Comparison of ENCODE assay signal across 22 cellular contexts in the genomic region with DNA sequence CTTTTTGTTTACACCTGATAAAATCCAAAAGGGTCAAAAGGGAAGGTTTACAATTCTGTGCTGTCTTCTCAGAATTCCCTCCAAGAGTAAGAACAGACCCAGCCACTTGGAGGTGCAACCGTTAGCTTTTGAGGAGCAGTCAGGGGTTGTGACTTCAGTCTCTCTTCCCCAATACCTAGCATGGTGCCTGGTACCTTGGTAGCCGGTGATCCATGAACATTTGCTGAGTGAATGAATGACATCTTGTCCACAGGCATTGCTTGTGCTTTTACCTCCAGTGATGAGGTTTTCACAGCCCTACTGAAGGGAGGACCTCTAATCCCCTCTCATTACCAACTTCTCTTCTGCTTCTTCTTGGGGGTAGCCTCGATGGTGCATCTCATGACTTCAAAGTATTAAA. TPM values are rescaled to one million over a fixed set of nuclear protein-coding genes. Genes with fewer than 3 reads are reported as not detected.
DNase-seq lines count a peak whose midpoint lies in the region; ATAC-seq, FAIRE-seq and TF ChIP-seq lines count a peak whose summit lies in the region.
"Had no signal": no experiment of that assay in that cellular context is flagged by ENCODE, and none has a peak within 500 bp of the region (broad histone marks: within the 10 kb centered on the region; RNA-seq: fewer than 3 reads in every experiment).

No MANE protein-coding gene starts in this region.

- no peak for TF ChIP-seq POLR2A in GM12878 (IDR thresholded peaks at IDR 0.05; ENCODE audit: low read depth, low read length)

- CTCF ChIA-PET in T-cell (lab: Charles Lee): interaction anchor here (0.6 to 2.2 kb wide), 6 partner anchors 9 to 129 kb away, joined by 3 to 14 read pairs (median 4); no protein-coding TSS in a partner anchor
- CTCF ChIA-PET in GM12878 (lab: Yijun Ruan, JAX): interaction anchor here (0.6 to 4.2 kb wide), 12 partner anchors 8 to 185 kb away, joined by 3 to 22 read pairs (median 6); a partner anchor contains a TSS

- H3K27me3 ChIP-seq in GM12878 (replicated peaks in 1 of 2; ENCODE audit: control insufficient read depth in 2 of 2, insufficient read depth in 2 of 2, low read length in 1 of 2) (no peaks in the 10 kb centered on the region), thymus (ENCODE audit: control insufficient read depth, insufficient read depth) (no peaks in the 10 kb centered on the region)

- POLR2A ChIA-PET in T-cell (lab: Charles Lee) (interaction anchor here in 1 of 2 donors (0.6 to 1.3 kb wide), 2 partner anchors 11 to 1417 kb away, joined by 3 to 7 read pairs; a partner anchor contains a TSS), GM12878 (lab: Charles Lee) (interaction anchor here (0.5 to 2.4 kb wide), 6 partner anchors 8 to 128 kb away, joined by 3 to 21 read pairs (median 8); a partner anchor contains a TSS)

- RAD21 ChIA-PET in GM12878 (lab: Charles Lee; ENCODE audit: unreplicated experiment): interaction anchor here (0.7 to 5.1 kb wide), 7 partner anchors 10 to 178 kb away, joined by 3 to 69 read pairs (median 7); a partner anchor contains a TSS

- no peaks in the 10 kb centered on the region for H3K9me3 ChIP-seq in GM12878 (replicated peaks; ENCODE audit: control insufficient read depth, insufficient read depth, low read length)
- no peaks in the 10 kb centered on the region for H3K9me3 ChIP-seq in thymus (ENCODE audit: control insufficient read depth)
- H3K9me3 ChIP-seq: adrenal gland, transverse colon had no signal

- no peaks in the 10 kb centered on the region for H3K27me3 Mint-ChIP-seq in stimulated activated naive CD8-positive, alpha-beta T cell treated with anti-CD3 and anti-CD28 coated beads, Interleukin-15, Interleukin-2, amounts not matched to agents 100 ng/mL and 50 ng/mL, for 24 hours
- no peaks in the 10 kb centered on the region for H3K27me3 Mint-ChIP-seq in T-cell

- intact Hi-C loops in GM12878 (cut with micrococcal nuclease; ENCODE audit: unreplicated experiment) (no loop called here), left ventricle myocardium superior (cut with micrococcal nuclease) (no loop called here)

- H3K4me3 ChIP-seq in GM12878: no peak overlapping the region
- H3K4me3 ChIP-seq in thymus (ENCODE audit: low read length): peak overlapping the region; percentile 6
- H3K4me3 ChIP-seq: adrenal gland, GM23338, transverse colon had no signal

- no peaks in the 10 kb centered on the region for H3K9me3 Mint-ChIP-seq in stimulated activated naive CD8-positive, alpha-beta T cell treated with anti-CD3 and anti-CD28 coated beads, Interleukin-15, Interleukin-2, amounts not matched to agents 100 ng/mL and 50 ng/mL, for 24 hours
- H3K9me3 Mint-ChIP-seq in T-cell: no peaks in the 10 kb centered on the region

- H3K4me1 Mint-ChIP-seq in stimulated activated naive CD8-positive, alpha-beta T cell treated with anti-CD3 and anti-CD28 coated beads, Interleukin-15, Interleukin-2, amounts not matched to agents 100 ng/mL and 50 ng/mL, for 24 hours (ENCODE audit: low read depth): peaks cover 84% of the 10 kb centered on the region
- H3K4me1 Mint-ChIP-seq in T-cell: peaks cover 64 to 72% (median 70%) of the 10 kb centered on the region in 3 donors

- H2AFZ ChIP-seq in GM12878 (ENCODE audit: control insufficient read depth, low read depth, low read length): no peak overlapping the region

- no peak overlapping the region for H3K9ac ChIP-seq in GM12878 (ENCODE audit: control insufficient read depth, insufficient read depth, low read length)

- no peak for DNase-seq in stimulated activated naive CD8-positive, alpha-beta T cell treated with anti-CD3 and anti-CD28 coated beads, Interleukin-15, Interleukin-2, amounts not matched to agents 100 U/mL and 50 U/mL, for 24 hours
- no peak for DNase-seq in T-cell
- no peak for DNase-seq in GM12878 (ENCODE audit: low read depth, low spot score)
- DNase-seq in left ventricle myocardium superior: no peak
- no peak for DNase-seq in NK-92 treated with Interleukin-12 subunit alpha and Interleukin-12 subunit beta, amount 100 ng/mL, for 24 hours (lab: John Stamatoyannopoulos, UW)
- DNase-seq: adrenal gland, brain microvascular endothelial cell, DMS79 treated with DMSO at 0.1 percent for 48 hours, kidney glomerular epithelial cell, NCI-H1105, NCI-H2081, NCI-H345, NCI-H82, PC-3, SHP77, transverse colon had no signal

- no peak for FAIRE-seq in GM12878 (lab: Jason Lieb, UNC)
- FAIRE-seq: colon had no signal

- H3K4me3 Mint-ChIP-seq in stimulated activated naive CD8-positive, alpha-beta T cell treated with anti-CD3 and anti-CD28 coated beads, Interleukin-15, Interleukin-2, amounts not matched to agents 100 ng/mL and 50 ng/mL, for 24 hours: peak overlapping the region; percentile 59
- H3K4me3 Mint-ChIP-seq in T-cell: no peak overlapping the region
- H3K4me3 Mint-ChIP-seq: GM23338 had no signal

- SMC1A ChIA-PET in GM12878 (lab: Charles Lee; ENCODE audit: uncharacterized antibody, unreplicated experiment): interaction anchor here (0.6 to 2.9 kb wide), 13 partner anchors 10 to 164 kb away, joined by 3 to 41 read pairs (median 6); a partner anchor contains a TSS

- H3K36me3 ChIP-seq in GM12878 (ENCODE audit: control insufficient read depth in 2 of 2, insufficient read depth in 2 of 2, low read length in 1 of 2) (peaks cover 0 to 8% of the 10 kb centered on the region in 2 experiments; a peak in 2 of 4 replicates), thymus (ENCODE audit: control insufficient read depth, insufficient read depth) (peaks cover 16% of the 10 kb centered on the region)
- H3K36me3 ChIP-seq: adrenal gland, brain microvascular endothelial cell, transverse colon had no signal

- H3K27ac ChIP-seq in GM12878 (ENCODE audit: control insufficient read depth, insufficient read depth): no peak overlapping the region
- H3K27ac ChIP-seq in thymus (ENCODE audit: low read depth): no peak overlapping the region
- H3K27ac ChIP-seq: adrenal gland, brain microvascular endothelial cell, transverse colon had no signal

- no peak for TF ChIP-seq EP300 in GM12878 (IDR thresholded peaks at IDR 0.05; ENCODE audit: borderline replicate concordance in 1 of 2, control insufficient read depth in 1 of 2, low read depth in 2 of 2, low read length in 2 of 2)

- H3K4me2 ChIP-seq in GM12878 (ENCODE audit: control insufficient read depth, insufficient read depth): no peak overlapping the region

- 63% methylated on average over 3 of the region's 3 CpGs for WGBS in GM12878 (ENCODE audit: insufficient coverage, insufficient replicate concordance, low lambda C conversion rate, missing lambda C conversion rate)
- WGBS in thymus: 89% methylated on average over 3 of the region's 3 CpGs

- BruUV-seq in GM12878 (replicated peaks; lab: Mats Ljungman, UMichigan): no TSS peak

- H4K20me1 ChIP-seq in GM12878 (ENCODE audit: control insufficient read depth, insufficient read depth): no peaks in the 10 kb centered on the region

- peaks cover 34% of the 10 kb centered on the region for H3K4me1 ChIP-seq in GM12878 (ENCODE audit: control insufficient read depth, insufficient read depth, low read length)
- H3K4me1 ChIP-seq in thymus (ENCODE audit: control insufficient read depth, insufficient read depth, low read length): peaks cover 42% of the 10 kb centered on the region
- H3K4me1 ChIP-seq: adrenal gland had no signal

- peak; percentile 26; the same call in 1 of the 2 replicates for TF ChIP-seq RAD21 in GM12878 (IDR thresholded peaks at IDR 0.05; ENCODE audit: insufficient read depth, low read depth, low read length)

- H3K36me3 Mint-ChIP-seq in stimulated activated naive CD8-positive, alpha-beta T cell treated with anti-CD3 and anti-CD28 coated beads, Interleukin-15, Interleukin-2, amounts not matched to agents 100 ng/mL and 50 ng/mL, for 24 hours (ENCODE audit: low read depth): peaks cover 84% of the 10 kb centered on the region
- peaks cover 21% of the 10 kb centered on the region for H3K36me3 Mint-ChIP-seq in T-cell

- in situ Hi-C loops in GM12878 (cut with MboI): no loop called here

- TF ChIP-seq CTCF in GM12878 (IDR thresholded peaks at IDR 0.05 in 2 of 3, conservative IDR thresholded peaks at IDR 0.05 in 1 of 3; ENCODE audit: control insufficient read depth in 2 of 3, extremely low read depth in 1 of 3, insufficient read depth in 1 of 3, low read depth in 3 of 3, low read length in 3 of 3): no peak

- H3K27ac Mint-ChIP-seq in stimulated activated naive CD8-positive, alpha-beta T cell treated with anti-CD3 and anti-CD28 coated beads, Interleukin-15, Interleukin-2, amounts not matched to agents 100 ng/mL and 50 ng/mL, for 24 hours: peak overlapping the region; percentile 94
- H3K27ac Mint-ChIP-seq in T-cell: peak overlapping the region; percentile 82 to 92
- H3K27ac Mint-ChIP-seq: GM23338 had no signal

- no peaks in the 10 kb centered on the region for H3K79me2 ChIP-seq in GM12878 (ENCODE audit: control insufficient read depth, insufficient read depth, low read length)

- ATAC-seq in stimulated activated naive CD8-positive, alpha-beta T cell treated with anti-CD3 and anti-CD28 coated beads, Interleukin-15, Interleukin-2, amounts not matched to agents 100 U/mL and 50 U/mL, for 24 hours: no peak
- ATAC-seq in T-cell (replicated peaks in 1 of 4) (no peak), GM12878 (peak; percentile 5; the same call in 1 of the 3 replicates), left ventricle myocardium superior (no peak), HG02870 (IDR thresholded peaks at IDR 0.05; ENCODE audit: unreplicated experiment) (no peak)
- ATAC-seq: GM23338, PC-3 had no signal

TF ChIP-seq in GM12878, 131 proteins besides CTCF, POLR2A, EP300 and RAD21 (continues in another document):
- no peak for TF ChIP-seq FOS (IDR thresholded peaks at IDR 0.05; ENCODE audit: borderline replicate concordance, extremely low read depth, insufficient read length)

RNA-seq across cellular contexts. Expression of a gene that starts 11.7 kb away (rescaled TPM):
- total RNA-seq in T-cell (10 to 100 TPM; 13.8 to 25.7 (median 20.1) TPM), GM12878 (2014; rRNA removed) (11.2 and 11.9 TPM in 2 replicates), GM12878 (2014; rRNA removed; fragmentation: Illumina TruSeq; extraction: Trizol) (7.1 and 7.3 TPM in 2 replicates), GM12878 (2021) (12.4 and 13.0 TPM in 2 replicates), left ventricle myocardium superior (0.30 TPM)
- total RNA-seq in GM12878 (2013; cell fraction: nucleolus; rRNA removed): 32.5 and 37.0 TPM in 2 replicates
- 3.1 TPM for polyA plus RNA-seq in GM12878 (2011; ENCODE audit: low read depth)
- polyA plus RNA-seq in GM12878 (2011; rRNA removed) (14.1 and 18.3 TPM in 2 replicates), GM12878 (2014; fragmentation: Illumina TruSeq; extraction: Trizol) (6.9 and 7.1 TPM in 2 replicates), GM12878 (2014; fragmentation: Nextera tagmentation; extraction: Ambion mirVana) (1 to 10 TPM; 1.8 to 2.2 TPM), GM12878 (2014; rRNA removed) (9.5 and 11.6 TPM in 2 replicates), GM12878 (2016; fragmentation: Nextera tagmentation; extraction: Ambion mirVana) (1 to 10 TPM; 6.0 to 7.5 TPM), thymus (12.6 TPM)
- 19.1 and 25.6 TPM in 2 replicates for polyA plus RNA-seq in GM12878 (2011; cell fraction: cytosol; rRNA removed)
- polyA plus RNA-seq in GM12878 (2011; cell fraction: nucleus; rRNA removed): 71.3 and 78.7 TPM in 2 replicates
- 3.7 and 5.5 TPM in 2 replicates for polyA plus RNA-seq in GM12878 (2012)
- polyA minus RNA-seq in GM12878 (2011; rRNA and poly(A)+ RNA removed): 23.6 and 29.8 TPM in 2 replicates
- 10.5 and 13.4 TPM in 2 replicates for polyA minus RNA-seq in GM12878 (2011; cell fraction: cytosol; rRNA and poly(A)+ RNA removed)
- polyA minus RNA-seq in GM12878 (2011; cell fraction: nucleus; rRNA and poly(A)+ RNA removed): 25.0 and 43.4 TPM in 2 replicates
- total RNA-seq: lung microvascular endothelial cell had no signal
- polyA plus RNA-seq: GM23338 had no signal
